9 cellular contexts compared by ENCODE assay signal in genomic region chr7:121752706-121753105, GRCh38.
DNase-seq lines count a peak whose midpoint lies in the region; ATAC-seq, FAIRE-seq and TF ChIP-seq lines count a peak whose summit lies in the region.
"Had no signal": no experiment of that assay in that cellular context is flagged by ENCODE, and none has a peak within 500 bp of the region (broad histone marks: within the 10 kb centered on the region; RNA-seq: fewer than 3 reads in every experiment).

No MANE protein-coding gene starts in this region.

- intact Hi-C loops in K562 (cut with micrococcal nuclease), result loop anchor here (5.0 kb wide), 1 partner anchor 240 kb away; no protein-coding TSS in a partner anchor

- in situ Hi-C loops in K562 (cut with MboI), result no loop called here

- peak in 2 of 3 experiments; percentile 20 to 25; a peak in 1 of 6 replicates for TF ChIP-seq CTCF in K562 (IDR thresholded peaks at IDR 0.05 in 2 of 3, conservative IDR thresholded peaks at IDR 0.05 in 1 of 3; ENCODE audit: insufficient read depth in 2 of 3, low read depth in 1 of 3, low read length in 3 of 3)
- TF ChIP-seq CTCF in omental fat pad (IDR thresholded peaks at IDR 0.05), result no peak

- DNase-seq in EH (ENCODE audit: low read depth) (peak; percentile 27), Kasumi-1 (lab: John Stamatoyannopoulos, UW) (peak; percentile 36 to 40), K562 (ENCODE audit: extremely low read depth in 1 of 4, low spot score in 3 of 4) (no peak), myocyte (ENCODE audit: low read depth) (peak; percentile 29), omental fat pad (ENCODE audit: low spot score) (no peak)
- no peak for DNase-seq in activated naive CD4-positive, alpha-beta T cell (lab: John Stamatoyannopoulos, UW)
- DNase-seq in stimulated activated CD4-positive, alpha-beta T cell treated with anti-CD3 and anti-CD28 coated beads, Interleukin-4, amount 100 ng/mL, for 1 hour, result no peak
- DNase-seq: NCI-H2171 had no signal

- no peaks in the 10 kb centered on the region for H3K4me1 ChIP-seq in K562 (replicated peaks in 1 of 2; ENCODE audit: control insufficient read depth in 2 of 2, insufficient read depth in 2 of 2, low read length in 2 of 2)

- TF ChIP-seq POLR2A in K562 (conservative IDR thresholded peaks at IDR 0.05), result no peak

- no peak for TF ChIP-seq EP300 in K562 (IDR thresholded peaks at IDR 0.05; ENCODE audit: low read length)

- no peaks in the 10 kb centered on the region for H3K27me3 ChIP-seq in K562 (ENCODE audit: control insufficient read depth in 2 of 2, insufficient read depth in 2 of 2, low read length in 2 of 2)

- no peak for ATAC-seq in K562
- no peak for ATAC-seq in HG03342 (IDR thresholded peaks at IDR 0.05; ENCODE audit: unreplicated experiment)
- no peak for ATAC-seq in omental fat pad (ENCODE audit: low FRiP score)

- no peak overlapping the region for H3K4me2 ChIP-seq in K562 (ENCODE audit: insufficient read depth, low read length)

- no peaks in the 10 kb centered on the region for H3K36me3 ChIP-seq in K562 (ENCODE audit: control insufficient read depth, insufficient read depth, low read length)

- H2AFZ ChIP-seq in K562 (ENCODE audit: low read depth, low read length), result no peak overlapping the region

- peak in 1 of 2 experiments; percentile 9; a peak in 1 of 4 replicates for TF ChIP-seq RAD21 in K562 (CRISPR knock-in tag; conservative IDR thresholded peaks at IDR 0.05 in 1 of 2, IDR thresholded peaks at IDR 0.05 in 1 of 2)

- no peaks in the 10 kb centered on the region; the same call in 1 of the 2 replicates for H3K9me3 ChIP-seq in K562 (replicated peaks; ENCODE audit: control insufficient read depth, insufficient read depth, low read depth, low read length)

- H3K9ac ChIP-seq in K562 (ENCODE audit: insufficient read depth in 1 of 2, low read depth in 2 of 2, low read length in 2 of 2), result no peak overlapping the region

- H3K9me1 ChIP-seq in K562 (ENCODE audit: control insufficient read depth, insufficient read depth, low read length), result no peaks in the 10 kb centered on the region

- no peak overlapping the region for H3K4me3 ChIP-seq in K562

- no peaks in the 10 kb centered on the region for H4K20me1 ChIP-seq in K562 (replicated peaks; ENCODE audit: control insufficient read depth, insufficient read depth, low read length)

- CTCF ChIA-PET in K562 (lab: Yijun Ruan, JAX; ENCODE audit: low intra/inter-chr PET ratio), result no interaction called here

- H3K27ac ChIP-seq in K562 (ENCODE audit: extremely low read depth, low read depth, low read length), result no peak overlapping the region

- BruUV-seq in K562 (replicated peaks; lab: Mats Ljungman, UMichigan), result no TSS peak

- peak; percentile 52 for FAIRE-seq in K562 (lab: Jason Lieb, UNC)

- POLR2A ChIA-PET in K562 (lab: Yijun Ruan, JAX), result no interaction called here

- WGBS in K562 (ENCODE audit: insufficient coverage, low coverage, missing lambda C conversion rate), result 1% methylated on average over 4 of the region's 4 CpGs

- no peaks in the 10 kb centered on the region for H3K79me2 ChIP-seq in K562 (ENCODE audit: control insufficient read depth, insufficient read depth, low read length)

TF ChIP-seq in K562, 482 proteins besides CTCF, POLR2A, EP300 and RAD21:
- TF ChIP-seq ZBTB49 (CRISPR knock-in tag; IDR thresholded peaks at IDR 0.05; ENCODE audit: borderline replicate concordance), result no peak
- TF ChIP-seq TCFL5 (CRISPR knock-in tag; conservative IDR thresholded peaks at IDR 0.05), result no peak
- TF ChIP-seq ZNF174 (CRISPR knock-in tag; IDR thresholded peaks at IDR 0.05), result no peak
- TF ChIP-seq ILK (tag; IDR thresholded peaks at IDR 0.05; ENCODE audit: borderline replicate concordance, low read depth), result no peak
- TF ChIP-seq MXI1 (IDR thresholded peaks at IDR 0.05; ENCODE audit: low read depth, low read length), result no peak
- no peak for TF ChIP-seq E4F1 (CRISPR knock-in tag; IDR thresholded peaks at IDR 0.05; ENCODE audit: borderline replicate concordance)
- TF ChIP-seq EP400 (IDR thresholded peaks at IDR 0.05), result no peak
- no peak for TF ChIP-seq ESRRB (CRISPR knock-in tag; IDR thresholded peaks at IDR 0.05; ENCODE audit: borderline replicate concordance)
- TF ChIP-seq BHLHE40 (IDR thresholded peaks at IDR 0.05; ENCODE audit: low read length), result no peak
- no peak for TF ChIP-seq TEAD4 (IDR thresholded peaks at IDR 0.05; ENCODE audit: low read length)
- TF ChIP-seq TEAD4 (CRISPR knock-in tag; IDR thresholded peaks at IDR 0.05; ENCODE audit: borderline replicate concordance), result no peak
- TF ChIP-seq PRMT5 (CRISPR knock-in tag; IDR thresholded peaks at IDR 0.05), result no peak
- TF ChIP-seq ZNF24 (IDR thresholded peaks at IDR 0.05), result no peak
- no peak for TF ChIP-seq ZNF347 (CRISPR knock-in tag; IDR thresholded peaks at IDR 0.05; ENCODE audit: low read depth)
- TF ChIP-seq, protein P1, sequence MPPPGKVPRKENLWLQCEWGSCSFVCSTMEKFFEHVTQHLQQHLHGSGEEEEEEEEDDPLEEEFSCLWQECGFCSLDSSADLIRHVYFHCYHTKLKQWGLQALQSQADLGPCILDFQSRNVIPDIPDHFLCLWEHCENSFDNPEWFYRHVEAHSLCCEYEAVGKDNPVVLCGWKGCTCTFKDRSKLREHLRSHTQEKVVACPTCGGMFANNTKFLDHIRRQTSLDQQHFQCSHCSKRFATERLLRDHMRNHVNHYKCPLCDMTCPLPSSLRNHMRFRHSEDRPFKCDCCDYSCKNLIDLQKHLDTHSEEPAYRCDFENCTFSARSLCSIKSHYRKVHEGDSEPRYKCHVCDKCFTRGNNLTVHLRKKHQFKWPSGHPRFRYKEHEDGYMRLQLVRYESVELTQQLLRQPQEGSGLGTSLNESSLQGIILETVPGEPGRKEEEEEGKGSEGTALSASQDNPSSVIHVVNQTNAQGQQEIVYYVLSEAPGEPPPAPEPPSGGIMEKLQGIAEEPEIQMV (tag; conservative IDR thresholded peaks at IDR 0.05; ENCODE audit: low read depth), result no peak
- no peak for TF ChIP-seq ZNF134 (CRISPR knock-in tag; conservative IDR thresholded peaks at IDR 0.05)
- TF ChIP-seq ZNF165 (CRISPR knock-in tag; IDR thresholded peaks at IDR 0.05; ENCODE audit: borderline replicate concordance), result no peak
- TF ChIP-seq POLR2G (IDR thresholded peaks at IDR 0.05; ENCODE audit: low read depth, low read length), result no peak
- TF ChIP-seq NCOA6 (IDR thresholded peaks at IDR 0.05), result no peak
- no peak for TF ChIP-seq SREBF1 (IDR thresholded peaks at IDR 0.05; ENCODE audit: borderline replicate concordance, low read depth, low read length)

Comparison
In these comparisons a context has a peak if more than half of its experiments do, and no peak if none do; other contexts are left out.
1. DNase-seq: peak in EH (single experiment), Kasumi-1 (2 of 2) and myocyte (single experiment); none in K562 (0 of 4), activated naive CD4-positive, alpha-beta T cell (0 of 4), stimulated activated CD4-positive, alpha-beta T cell treated with anti-CD3 and anti-CD28 coated beads, Interleukin-4, amount 100 ng/mL, for 1 hour (single experiment) and omental fat pad (single experiment).
2. CTCF ChIP-seq: peak in K562 (2 of 3); none in omental fat pad (0 of 3).